8 cellular contexts compared by ENCODE assay signal in the genomic region with DNA sequence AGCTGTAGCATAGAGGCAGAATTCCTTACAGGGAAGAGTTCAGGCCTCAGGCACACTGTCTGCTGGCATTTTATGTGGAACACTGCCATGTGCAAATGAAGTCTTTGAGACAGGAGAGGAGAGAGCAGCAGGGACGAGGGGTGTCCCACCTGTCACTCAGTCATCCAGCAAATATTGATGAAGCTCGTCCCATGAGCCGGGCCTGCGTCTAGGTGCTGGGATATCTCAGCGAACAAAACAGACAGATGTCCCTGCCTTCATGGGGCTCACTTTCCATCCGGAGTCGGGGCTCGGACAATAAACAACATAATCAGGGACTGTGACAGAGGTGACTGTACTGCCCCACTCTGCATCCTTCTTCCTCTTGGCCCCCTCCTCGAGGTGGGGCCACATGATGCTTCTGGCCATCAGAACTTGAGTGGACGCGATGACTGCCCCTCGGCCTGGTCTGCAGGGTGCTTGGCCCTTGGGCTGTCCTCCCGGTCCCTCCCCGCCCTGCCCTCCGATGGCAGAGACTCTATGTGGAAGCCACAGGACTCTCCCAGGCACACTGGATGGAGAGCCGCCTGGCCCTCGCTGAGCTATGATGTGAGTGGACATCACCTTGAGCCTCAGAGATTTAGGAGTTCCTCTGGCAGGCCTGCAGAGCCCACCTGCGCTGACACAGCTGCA.
DNase-seq lines count a peak whose midpoint lies in the region; ATAC-seq and TF ChIP-seq lines count a peak whose summit lies in the region.
"Had no signal": no experiment of that assay in that cellular context is flagged by ENCODE, and none has a peak within 500 bp of the region (broad histone marks: within the 10 kb centered on the region; RNA-seq: fewer than 3 reads in every experiment).

No MANE protein-coding gene starts in this region.

- H3K4me1 ChIP-seq in left lung = peaks cover 29 to 60% of the 10 kb centered on the region in 2 donors

- H3K4me3 ChIP-seq in Jurkat, Clone E6-1 (ENCODE audit: low read length) = peak overlapping the region; percentile 49
- no peak overlapping the region for H3K4me3 ChIP-seq in left lung

- H3K27ac Mint-ChIP-seq in activated T-helper 1 cell treated with anti-CD3 and anti-CD28 coated beads, Interleukin-12 subunit alpha, Interleukin-12 subunit beta, Interleukin-2, Interleukin-4 antibody, amounts not matched to agents 30 ng/mL and 10 ng/mL and 1 ng/mL, durations not matched to agents 14 hours and 24 hours and 36 hours = peak overlapping the region; percentile 95
- peak overlapping the region; percentile 94 to 95 for H3K27ac Mint-ChIP-seq in stimulated activated naive CD8-positive, alpha-beta T cell treated with anti-CD3 and anti-CD28 coated beads, Interleukin-15, amount 100 ng/mL, for 72 hours

- ATAC-seq in left lung = no peak
- no peak for ATAC-seq in stimulated activated naive CD8-positive, alpha-beta T cell treated with anti-CD3 and anti-CD28 coated beads, Interleukin-15, amount 100 ng/mL, for 72 hours
- no peak for ATAC-seq in omental fat pad (ENCODE audit: low FRiP score)

- H3K27ac ChIP-seq in left lung = peak overlapping the region; percentile 86 to 94

- no peaks in the 10 kb centered on the region for H3K9me3 ChIP-seq in left lung

- TF ChIP-seq CTCF in left lung (IDR thresholded peaks at IDR 0.05) = no peak
- TF ChIP-seq CTCF in omental fat pad (IDR thresholded peaks at IDR 0.05) = no peak

- no peaks in the 10 kb centered on the region for H3K9me3 Mint-ChIP-seq in activated T-helper 1 cell treated with anti-CD3 and anti-CD28 coated beads, Interleukin-12 subunit alpha, Interleukin-12 subunit beta, Interleukin-2, Interleukin-4 antibody, amounts not matched to agents 30 ng/mL and 10 ng/mL and 1 ng/mL, durations not matched to agents 14 hours and 24 hours and 36 hours
- H3K9me3 Mint-ChIP-seq in stimulated activated naive CD8-positive, alpha-beta T cell treated with anti-CD3 and anti-CD28 coated beads, Interleukin-15, amount 100 ng/mL, for 72 hours = no peaks in the 10 kb centered on the region

- intact Hi-C loops in activated T-helper 1 cell treated with anti-CD3 and anti-CD28 coated beads, Interleukin-12 subunit alpha, Interleukin-12 subunit beta, Interleukin-2, Interleukin-4 antibody, amounts not matched to agents 30 ng/mL and 10 ng/mL and 1 ng/mL, durations not matched to agents 14 hours and 24 hours and 36 hours (cut with micrococcal nuclease) = loop anchor here (1.0 to 2.0 kb wide), 2 partner anchors 15 to 49 kb away; no protein-coding TSS in a partner anchor
- intact Hi-C loops in left lung (cut with DNase I) = loop anchor here in 1 of 2 donors (5.0 kb wide), 1 partner anchor 46 kb away; no protein-coding TSS in a partner anchor

- H3K27me3 Mint-ChIP-seq in activated T-helper 1 cell treated with anti-CD3 and anti-CD28 coated beads, Interleukin-12 subunit alpha, Interleukin-12 subunit beta, Interleukin-2, Interleukin-4 antibody, amounts not matched to agents 30 ng/mL and 10 ng/mL and 1 ng/mL, durations not matched to agents 14 hours and 24 hours and 36 hours (ENCODE audit: insufficient read depth) = no peaks in the 10 kb centered on the region
- H3K27me3 Mint-ChIP-seq in stimulated activated naive CD8-positive, alpha-beta T cell treated with anti-CD3 and anti-CD28 coated beads, Interleukin-15, amount 100 ng/mL, for 72 hours = no peaks in the 10 kb centered on the region

- H3K36me3 Mint-ChIP-seq in activated T-helper 1 cell treated with anti-CD3 and anti-CD28 coated beads, Interleukin-12 subunit alpha, Interleukin-12 subunit beta, Interleukin-2, Interleukin-4 antibody, amounts not matched to agents 30 ng/mL and 10 ng/mL and 1 ng/mL, durations not matched to agents 14 hours and 24 hours and 36 hours (ENCODE audit: low read depth) = peaks cover 15% of the 10 kb centered on the region

- H3K4me3 Mint-ChIP-seq in activated T-helper 1 cell treated with anti-CD3 and anti-CD28 coated beads, Interleukin-12 subunit alpha, Interleukin-12 subunit beta, Interleukin-2, Interleukin-4 antibody, amounts not matched to agents 30 ng/mL and 10 ng/mL and 1 ng/mL, durations not matched to agents 14 hours and 24 hours and 36 hours = peak overlapping the region; percentile 72
- peak overlapping the region; percentile 64 to 85 for H3K4me3 Mint-ChIP-seq in stimulated activated naive CD8-positive, alpha-beta T cell treated with anti-CD3 and anti-CD28 coated beads, Interleukin-15, amount 100 ng/mL, for 72 hours

- H3K27me3 ChIP-seq in left lung = no peaks in the 10 kb centered on the region

- no peaks in the 10 kb centered on the region for H3K36me3 ChIP-seq in left lung

- peaks cover 59% of the 10 kb centered on the region for H3K4me1 Mint-ChIP-seq in activated T-helper 1 cell treated with anti-CD3 and anti-CD28 coated beads, Interleukin-12 subunit alpha, Interleukin-12 subunit beta, Interleukin-2, Interleukin-4 antibody, amounts not matched to agents 30 ng/mL and 10 ng/mL and 1 ng/mL, durations not matched to agents 14 hours and 24 hours and 36 hours (ENCODE audit: low read depth)
- H3K4me1 Mint-ChIP-seq in stimulated activated naive CD8-positive, alpha-beta T cell treated with anti-CD3 and anti-CD28 coated beads, Interleukin-15, amount 100 ng/mL, for 72 hours = peaks cover 58% of the 10 kb centered on the region

- no peak for DNase-seq in Jurkat, Clone E6-1 (ENCODE audit: low read depth, low spot score)
- no peak for DNase-seq in activated T-helper 1 cell treated with anti-CD3 and anti-CD28 coated beads, Interleukin-12 subunit alpha, Interleukin-12 subunit beta, Interleukin-2, Interleukin-4 antibody, amounts not matched to agents 30 ng/mL and 10 ng/mL and 1 ng/mL, durations not matched to agents 14 hours and 24 hours and 36 hours (ENCODE audit: low spot score)
- no peak for DNase-seq in left lung
- no peak for DNase-seq in stimulated activated naive CD8-positive, alpha-beta T cell treated with anti-CD3 and anti-CD28 coated beads, Interleukin-15, amount 100 ng/mL, for 72 hours
- DNase-seq in NK-92 (lab: John Stamatoyannopoulos, UW; ENCODE audit: unreplicated experiment) = no peak
- DNase-seq in omental fat pad (ENCODE audit: low spot score) = no peak
- no peak for DNase-seq in SIG-M5 (lab: John Stamatoyannopoulos, UW)
- DNase-seq: NCI-H2081 had no signal
